ENCODE assay signal across 9 cellular contexts in the genomic region with DNA sequence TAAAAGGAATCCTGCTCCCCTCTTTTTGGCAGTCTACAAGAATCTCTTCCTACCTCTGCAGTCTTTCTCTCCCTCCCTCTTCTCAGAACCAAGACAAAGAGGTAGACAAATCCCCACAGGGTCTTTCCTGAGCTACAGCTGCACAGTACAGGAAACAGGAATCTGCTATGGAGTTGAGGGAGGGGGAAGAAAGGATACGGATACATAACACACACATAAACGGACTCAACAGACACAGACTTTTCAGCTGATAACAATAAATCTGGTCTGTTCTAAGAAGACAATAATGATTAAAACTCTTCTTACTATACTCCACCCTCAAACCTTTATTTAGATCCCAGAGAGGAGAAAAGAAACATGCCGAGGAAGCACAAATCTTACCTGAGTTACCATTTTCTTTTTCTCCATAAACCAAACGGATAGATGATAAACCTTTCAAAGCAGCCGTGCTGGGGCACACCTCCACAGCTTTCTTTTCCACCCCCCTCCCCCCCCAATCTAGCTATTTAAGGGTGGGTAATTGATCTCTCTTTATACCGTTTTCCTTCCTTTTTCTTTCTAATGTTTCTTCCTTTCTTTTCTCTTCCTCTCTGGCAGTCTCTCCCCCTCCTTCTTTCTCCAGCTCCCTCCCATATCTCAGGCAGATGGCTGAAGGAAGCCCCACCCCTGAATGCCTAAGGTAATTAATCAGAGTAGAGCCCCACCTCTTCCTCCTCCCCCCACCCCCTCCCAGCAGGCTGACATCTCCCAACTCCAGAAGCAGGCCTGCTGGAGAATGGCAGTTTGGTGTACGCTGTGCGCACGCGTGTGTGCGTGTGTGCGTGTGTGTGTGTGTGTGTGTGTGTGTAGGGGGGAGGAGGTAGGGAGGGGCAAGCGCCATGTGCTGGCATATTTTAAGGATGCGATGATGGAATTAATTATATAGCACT.
DNase-seq lines count a peak whose midpoint lies in the region; ATAC-seq, FAIRE-seq and TF ChIP-seq lines count a peak whose summit lies in the region.
"Had no signal": no experiment of that assay in that cellular context is flagged by ENCODE, and none has a peak within 500 bp of the region (broad histone marks: within the 10 kb centered on the region; RNA-seq: fewer than 3 reads in every experiment).

No MANE protein-coding gene starts in this region.

- no peak for TF ChIP-seq CTCF in A673 (conservative IDR thresholded peaks at IDR 0.05; ENCODE audit: low read depth, low read length)
- TF ChIP-seq CTCF in HEK293 (tag by site-specific recombination; IDR thresholded peaks at IDR 0.05), result no peak
- no peak for TF ChIP-seq CTCF in mammary epithelial cell (conservative IDR thresholded peaks at IDR 0.05 in 1 of 2, IDR thresholded peaks at IDR 0.05 in 1 of 2; ENCODE audit: extremely low read depth in 1 of 2, insufficient read depth in 1 of 2, low read depth in 1 of 2, low read length in 2 of 2)

- H3K9ac ChIP-seq in mammary epithelial cell (ENCODE audit: insufficient read depth, low read length) (peak overlapping the region; percentile 83), iPS-18a (ENCODE audit: low read length) (peak overlapping the region; percentile 86)

- DNase-seq in A673 (ENCODE audit: low spot score), result peak; percentile 99
- peak; percentile 100 for DNase-seq in NCI-H69 (lab: John Stamatoyannopoulos, UW)
- peak; percentile 98 for DNase-seq in mammary epithelial cell
- peak; percentile 97 for DNase-seq in skeletal muscle cell (ENCODE audit: low read depth)
- no peak for DNase-seq in GM12892 (ENCODE audit: insufficient read length)
- DNase-seq: naive B cell had no signal

- H3K4me1 ChIP-seq in A673 (ENCODE audit: insufficient read depth, low read length, poor library complexity, severe bottlenecking), result peaks cover 57% of the 10 kb centered on the region
- H3K4me1 ChIP-seq in HEK293 (ENCODE audit: control insufficient read depth, insufficient read depth, low read length), result peaks cover 34% of the 10 kb centered on the region
- H3K4me1 ChIP-seq in mammary epithelial cell (ENCODE audit: insufficient read depth, low read length), result peaks cover 24% of the 10 kb centered on the region
- H3K4me1 ChIP-seq in iPS-18a (ENCODE audit: control insufficient read depth, low read depth, low read length), result peaks cover 56% of the 10 kb centered on the region

- 0% methylated on average over 8 of the region's 14 CpGs for WGBS in mammary epithelial cell (ENCODE audit: low coverage, missing lambda C conversion rate)

- peak overlapping the region; percentile 82 for H3K4me2 ChIP-seq in mammary epithelial cell (ENCODE audit: insufficient read depth, low read depth, low read length)

- H3K27me3 ChIP-seq in A673 (replicated peaks; ENCODE audit: insufficient read depth, low read depth, low read length, poor library complexity), result no peaks in the 10 kb centered on the region
- no peaks in the 10 kb centered on the region for H3K27me3 ChIP-seq in mammary epithelial cell (ENCODE audit: insufficient read depth, low read length)
- H3K27me3 ChIP-seq in iPS-18a (ENCODE audit: control insufficient read depth, insufficient read depth, low read length), result no peaks in the 10 kb centered on the region

- FAIRE-seq in GM12892 (lab: Jason Lieb, UNC), result no peak

- CTCF ChIA-PET in A673 (lab: Charles Lee) (interaction anchor here (1.5 kb wide), 1 partner anchor 225 kb away, joined by 5 read pairs; no protein-coding TSS in a partner anchor), HEK293 (lab: Yijun Ruan, JAX) (interaction anchor here (0.7 to 2.0 kb wide), 8 partner anchors 24 to 226 kb away, joined by 3 to 12 read pairs (median 4); no protein-coding TSS in a partner anchor), mammary epithelial cell (lab: Charles Lee; ENCODE audit: low non-redundant PET) (interaction anchor here (0.5 to 0.7 kb wide), 4 partner anchors 22 to 248 kb away, joined by 3 to 5 read pairs (median 4); no protein-coding TSS in a partner anchor)

- dilution Hi-C loops in mammary epithelial cell (cut with HindIII; ENCODE audit: low sequenced_read_pairs), result loop anchor here (5.0 kb wide), 2 partner anchors 47 to 58 kb away; no protein-coding TSS in a partner anchor

- TF ChIP-seq POLR2A in GM12892 (IDR thresholded peaks at IDR 0.05; ENCODE audit: low read depth, low read length), result no peak

- intact Hi-C loops in A673 (cut with micrococcal nuclease; ENCODE audit: unreplicated experiment) (loop anchor here (2.0 to 5.0 kb wide), 3 partner anchors 63 to 213 kb away; no protein-coding TSS in a partner anchor), mammary epithelial cell (cut with micrococcal nuclease) (loop anchor here (1.0 to 5.0 kb wide), 7 partner anchors 55 to 488 kb away; no protein-coding TSS in a partner anchor)

- H3K36me3 ChIP-seq in A673 (ENCODE audit: insufficient read depth, low read length, poor library complexity, severe bottlenecking), result no peaks in the 10 kb centered on the region
- H3K36me3 ChIP-seq in HEK293 (ENCODE audit: control insufficient read depth in 2 of 2, insufficient read depth in 1 of 2, low read length in 2 of 2), result no peaks in the 10 kb centered on the region
- H3K36me3 ChIP-seq in mammary epithelial cell (ENCODE audit: insufficient read depth, low read length), result no peaks in the 10 kb centered on the region
- H3K36me3 ChIP-seq in iPS-18a (ENCODE audit: control insufficient read depth, low read depth, low read length), result no peaks in the 10 kb centered on the region

- H4K20me1 ChIP-seq in mammary epithelial cell (ENCODE audit: insufficient read depth, low read length), result no peaks in the 10 kb centered on the region

- peak overlapping the region; percentile 56 for H2AFZ ChIP-seq in mammary epithelial cell (ENCODE audit: low read depth, low read length)

- H3K27ac ChIP-seq in A673 (ENCODE audit: low read depth, low read length, poor library complexity, severe bottlenecking), result peak overlapping the region; percentile 64
- peak overlapping the region; percentile 62 for H3K27ac ChIP-seq in HEK293 (ENCODE audit: extremely low read depth, low read depth, low read length)
- peak overlapping the region; percentile 82 for H3K27ac ChIP-seq in mammary epithelial cell (ENCODE audit: insufficient read depth, low read depth, low read length)
- H3K27ac ChIP-seq in iPS-18a (ENCODE audit: low read length), result peak overlapping the region; percentile 69

- in situ Hi-C loops in mammary epithelial cell (cut with MboI; ENCODE audit: low sequenced_read_pairs in 2 of 2), result loop anchor here in 1 of 2 donors (25.0 kb wide), 1 partner anchor 203 kb away; the partner anchor contains the start of gene APOL6

- ATAC-seq in GM18867 (IDR thresholded peaks at IDR 0.05; ENCODE audit: unreplicated experiment), result no peak

- no peaks in the 10 kb centered on the region for H3K9me3 ChIP-seq in A673 (ENCODE audit: low read depth, low read length, poor library complexity, severe bottlenecking)
- no peaks in the 10 kb centered on the region for H3K9me3 ChIP-seq in HEK293 (ENCODE audit: control insufficient read depth, insufficient read depth, low read depth, low read length)
- H3K9me3 ChIP-seq in mammary epithelial cell (replicated peaks; ENCODE audit: insufficient read depth, low read length), result no peaks in the 10 kb centered on the region
- no peaks in the 10 kb centered on the region for H3K9me3 ChIP-seq in iPS-18a (ENCODE audit: control insufficient read depth, low read depth, low read length)

- POLR2A ChIA-PET in A673 (lab: Charles Lee; ENCODE audit: low non-redundant PET), result interaction anchor here (0.6 to 0.7 kb wide), 2 partner anchors 75 to 225 kb away, joined by 3 read pairs; no protein-coding TSS in a partner anchor
- POLR2A ChIA-PET in HEK293 (lab: Yijun Ruan, JAX), result interaction anchor here (0.6 to 1.7 kb wide), 6 partner anchors 9 to 212 kb away, joined by 3 to 8 read pairs (median 4); partner anchors contain the start of gene RBFOX2

- BruUV-seq in A673 (replicated peaks; lab: Mats Ljungman, UMichigan) (TSS peak; percentile 55), mammary epithelial cell (replicated peaks; lab: Mats Ljungman, UMichigan) (TSS peak; percentile 57)

- peak overlapping the region; percentile 60 for H3K4me3 ChIP-seq in A673 (ENCODE audit: low read depth, low read length, poor library complexity, severe bottlenecking)
- H3K4me3 ChIP-seq in HEK293 (ENCODE audit: low read depth, low read length), result peak overlapping the region; percentile 63
- H3K4me3 ChIP-seq in mammary epithelial cell (replicated peaks in 1 of 3; ENCODE audit: insufficient read depth in 1 of 3, low read depth in 2 of 3, low read length in 3 of 3), result peak overlapping the region; percentile 65 to 83 (median 83)
- peak overlapping the region; percentile 85 for H3K4me3 ChIP-seq in iPS-18a (ENCODE audit: low read length)
- H3K4me3 ChIP-seq in skeletal muscle cell (ENCODE audit: low read depth, low read length), result peak overlapping the region; percentile 55

- peaks cover 81% of the 10 kb centered on the region for H3K79me2 ChIP-seq in mammary epithelial cell (ENCODE audit: insufficient read depth, low read length)

TF ChIP-seq in HEK293, 187 proteins besides CTCF, POLR2A, EP300 and RAD21 (continues in another document):
- TF ChIP-seq ZNF473 (tag by site-specific recombination; IDR thresholded peaks at IDR 0.05) (no peak), ZNF571 (tag by site-specific recombination; IDR thresholded peaks at IDR 0.05) (no peak), YY2 (tag by site-specific recombination; IDR thresholded peaks at IDR 0.05) (peak; percentile 92), ZBTB26 (tag by site-specific recombination; optimal IDR thresholded peaks at IDR 0.05) (peak; percentile 44), ZNF18 (tag by site-specific recombination; IDR thresholded peaks at IDR 0.05) (peak; percentile 66; the same call in 1 of the 2 replicates)
